22 cellular contexts compared by ENCODE assay signal in the genomic region with DNA sequence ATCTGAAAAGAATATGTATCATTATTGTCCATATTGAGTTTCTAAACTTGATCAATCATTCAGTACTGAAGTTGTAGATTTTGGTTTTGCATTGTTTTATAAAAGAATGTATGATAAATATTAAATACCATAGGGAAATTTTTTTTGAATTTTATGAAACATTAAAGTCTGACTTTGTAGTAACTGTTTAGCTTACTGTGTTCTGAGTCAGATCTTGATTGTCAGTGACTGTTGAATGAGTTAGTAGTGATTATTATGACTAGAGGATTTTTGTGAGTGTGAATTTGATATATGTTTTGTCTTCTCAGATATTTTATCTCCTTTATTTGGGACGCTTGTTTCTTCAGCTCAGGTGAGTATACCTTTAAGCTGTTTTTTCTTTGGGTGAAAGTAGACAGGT. TPM values are rescaled to one million over a fixed set of nuclear protein-coding genes. Genes with fewer than 3 reads are reported as not detected.
A peak's percentile ranks its signal among the peaks of the same experiment; 100 is the strongest.
DNase-seq lines count a peak whose midpoint lies in the region; ATAC-seq lines count a peak whose summit lies in the region.
"Had no signal": no experiment of that assay in that cellular context is flagged by ENCODE, and none has a peak within 500 bp of the region (broad histone marks: within the 10 kb centered on the region; RNA-seq: fewer than 3 reads in every experiment).

No MANE protein-coding gene starts in this region.

- H3K4me2 ChIP-seq in GM23248 (ENCODE audit: unreplicated experiment): no peak overlapping the region
- H3K4me2 ChIP-seq: KMS-11 had no signal

- H3K27ac ChIP-seq in GM23248: no peak overlapping the region
- H3K27ac ChIP-seq: KMS-11, Peyer's patch, SJCRH30 had no signal

- peaks cover 4% of the 10 kb centered on the region; the same call in 1 of the 2 replicates for H3K4me1 ChIP-seq in GM23248 (ENCODE audit: insufficient read depth)
- H3K4me1 ChIP-seq: Peyer's patch, SJCRH30 had no signal

- no peak overlapping the region for H3K4me3 ChIP-seq in GM23248
- H3K4me3 ChIP-seq: GM12878, HAP-1, Peyer's patch, SJCRH30 had no signal

- no peaks in the 10 kb centered on the region for H4K20me1 ChIP-seq in GM23248 (ENCODE audit: insufficient read depth)

- no peaks in the 10 kb centered on the region for H3F3A ChIP-seq in GM23248 (ENCODE audit: insufficient read depth)

- intact Hi-C loops in activated T-helper 1 cell treated with anti-CD3 and anti-CD28 coated beads, Interleukin-12 subunit alpha, Interleukin-12 subunit beta, Interleukin-2, Interleukin-4 antibody, amounts not matched to agents 30 ng/mL and 10 ng/mL and 1 ng/mL, durations not matched to agents 14 hours and 24 hours and 36 hours (cut with micrococcal nuclease): no loop called here

- in situ Hi-C loops in GM23248 (cut with MboI): no loop called here

- no peaks in the 10 kb centered on the region for H3K27me3 ChIP-seq in GM23248 (replicated peaks; ENCODE audit: insufficient read depth)
- H3K27me3 ChIP-seq: Peyer's patch, SJCRH30 had no signal

- H3K4me3 Mint-ChIP-seq in activated T-helper 1 cell treated with anti-CD3 and anti-CD28 coated beads, Interleukin-12 subunit alpha, Interleukin-12 subunit beta, Interleukin-2, Interleukin-4 antibody, amounts not matched to agents 30 ng/mL and 10 ng/mL and 1 ng/mL, durations not matched to agents 14 hours and 24 hours and 36 hours: no peak overlapping the region
- no peak overlapping the region for H3K4me3 Mint-ChIP-seq in T-helper 17 cell
- H3K4me3 Mint-ChIP-seq: CD4-positive, CD25-positive, alpha-beta regulatory T cell had no signal

- no peaks in the 10 kb centered on the region for H3K27me3 Mint-ChIP-seq in activated T-helper 1 cell treated with anti-CD3 and anti-CD28 coated beads, Interleukin-12 subunit alpha, Interleukin-12 subunit beta, Interleukin-2, Interleukin-4 antibody, amounts not matched to agents 30 ng/mL and 10 ng/mL and 1 ng/mL, durations not matched to agents 14 hours and 24 hours and 36 hours (ENCODE audit: insufficient read depth)
- no peaks in the 10 kb centered on the region for H3K27me3 Mint-ChIP-seq in T-helper 17 cell
- H3K27me3 Mint-ChIP-seq: CD4-positive, CD25-positive, alpha-beta regulatory T cell had no signal

- H2AFZ ChIP-seq in GM23248: no peak overlapping the region

- ATAC-seq in T-helper 17 cell: no peak
- ATAC-seq: GM12878 had no signal

- H3K9me3 Mint-ChIP-seq in activated T-helper 1 cell treated with anti-CD3 and anti-CD28 coated beads, Interleukin-12 subunit alpha, Interleukin-12 subunit beta, Interleukin-2, Interleukin-4 antibody, amounts not matched to agents 30 ng/mL and 10 ng/mL and 1 ng/mL, durations not matched to agents 14 hours and 24 hours and 36 hours: no peaks in the 10 kb centered on the region
- H3K9me3 Mint-ChIP-seq: CD4-positive, CD25-positive, alpha-beta regulatory T cell had no signal

- peaks cover 63% of the 10 kb centered on the region for H3K36me3 Mint-ChIP-seq in activated T-helper 1 cell treated with anti-CD3 and anti-CD28 coated beads, Interleukin-12 subunit alpha, Interleukin-12 subunit beta, Interleukin-2, Interleukin-4 antibody, amounts not matched to agents 30 ng/mL and 10 ng/mL and 1 ng/mL, durations not matched to agents 14 hours and 24 hours and 36 hours (ENCODE audit: low read depth)
- H3K36me3 Mint-ChIP-seq in T-helper 17 cell (ENCODE audit: low read depth): peaks cover 6% of the 10 kb centered on the region

- H3K9me2 ChIP-seq in GM23248 (ENCODE audit: insufficient read depth): no peaks in the 10 kb centered on the region

- no peak overlapping the region for H3K9ac ChIP-seq in GM23248
- H3K9ac ChIP-seq: KMS-11 had no signal

- WGBS in GM23248 (ENCODE audit: low coverage in 1 of 2, low lambda C conversion rate in 2 of 2, missing lambda C conversion rate in 2 of 2), 2 experiments: 70 to 83% methylated on average over 1 of the region's 1 CpG

- H3K27ac Mint-ChIP-seq in activated T-helper 1 cell treated with anti-CD3 and anti-CD28 coated beads, Interleukin-12 subunit alpha, Interleukin-12 subunit beta, Interleukin-2, Interleukin-4 antibody, amounts not matched to agents 30 ng/mL and 10 ng/mL and 1 ng/mL, durations not matched to agents 14 hours and 24 hours and 36 hours: peak overlapping the region; percentile 24
- no peak overlapping the region for H3K27ac Mint-ChIP-seq in T-helper 17 cell

- peaks cover 27% of the 10 kb centered on the region for H3K4me1 Mint-ChIP-seq in activated T-helper 1 cell treated with anti-CD3 and anti-CD28 coated beads, Interleukin-12 subunit alpha, Interleukin-12 subunit beta, Interleukin-2, Interleukin-4 antibody, amounts not matched to agents 30 ng/mL and 10 ng/mL and 1 ng/mL, durations not matched to agents 14 hours and 24 hours and 36 hours (ENCODE audit: low read depth)
- H3K4me1 Mint-ChIP-seq in T-helper 17 cell: peaks cover 25% of the 10 kb centered on the region

- peaks cover 33% of the 10 kb centered on the region; the same call in 1 of the 2 replicates for H3K79me2 ChIP-seq in GM23248 (ENCODE audit: insufficient read depth)

- no peaks in the 10 kb centered on the region for H3K9me3 ChIP-seq in GM23248 (ENCODE audit: low read depth)
- H3K9me3 ChIP-seq in T-helper 17 cell (ENCODE audit: control insufficient read depth, low read length, poor library complexity, severe bottlenecking): no peaks in the 10 kb centered on the region
- H3K9me3 ChIP-seq: Caco-2, HAP-1, Peyer's patch, SJCRH30 had no signal

- DNase-seq in ELR (ENCODE audit: low read depth) (peak; percentile 15), GM23248 (peak; percentile 25), hepatic stellate cell (ENCODE audit: low spot score) (peak; percentile 23), T-helper 17 cell (no peak), NCI-H1694 (lab: John Stamatoyannopoulos, UW) (no peak), COLO829 (ENCODE audit: low spot score) (no peak)
- no peak for DNase-seq in activated T-helper 1 cell treated with anti-CD3 and anti-CD28 coated beads, Interleukin-12 subunit alpha, Interleukin-12 subunit beta, Interleukin-2, Interleukin-4 antibody, amounts not matched to agents 30 ng/mL and 10 ng/mL and 1 ng/mL, durations not matched to agents 14 hours and 24 hours and 36 hours (ENCODE audit: low spot score)
- DNase-seq: Caco-2; CD4-positive, CD25-positive, alpha-beta regulatory T cell; DMS 273 treated with DMSO at 0.1 percent for 48 hours; DMS79 treated with DMSO at 0.1 percent for 48 hours; NCI-H1092 treated with DMSO at 0.1 percent for 48 hours; NCI-H1436 treated with DMSO at 0.1 percent for 48 hours; NCI-H2029 treated with DMSO at 0.1 percent for 48 hours; NCI-H345; NCI-H524 treated with DMSO at 0.1 percent for 48 hours; NCI-H82; Peyer's patch; SJCRH30 had no signal

- peaks cover 18% of the 10 kb centered on the region; the same call in 1 of the 2 replicates for H3K36me3 ChIP-seq in GM23248 (ENCODE audit: low read depth)

RNA-seq across cellular contexts. Expression of a gene that starts 10.1 kb away (rescaled TPM):
- total RNA-seq in GM23248 (2014; rRNA removed; shearing (Covaris generic)): 12.6 and 16.3 TPM in 2 replicates
- polyA plus RNA-seq in GM23248 (2016; fragmentation: Nextera tagmentation; extraction: Ambion mirVana): 11.1 and 11.8 TPM in 2 replicates
- total RNA-seq in activated T-helper 1 cell treated with anti-CD3 and anti-CD28 coated beads, Interleukin-12 subunit alpha, Interleukin-12 subunit beta, Interleukin-2, Interleukin-4 antibody, amounts not matched to agents 30 ng/mL and 10 ng/mL and 1 ng/mL, durations not matched to agents 14 hours and 24 hours and 36 hours: 78.5 and 84.2 TPM in 2 replicates
- total RNA-seq in T-helper 17 cell: 10 to 100 TPM; 50.5 to 53.9 TPM

RNA-seq across cellular contexts. Expression of a gene that starts 11.3 kb away (rescaled TPM):
- total RNA-seq in GM23248 (2014; rRNA removed; shearing (Covaris generic)): 4.3 and 7.9 TPM in 2 replicates
- polyA plus RNA-seq in GM23248 (2016; fragmentation: Nextera tagmentation; extraction: Ambion mirVana): 16.2 and 16.4 TPM in 2 replicates
- 6.0 and 8.2 TPM in 2 replicates for total RNA-seq in activated T-helper 1 cell treated with anti-CD3 and anti-CD28 coated beads, Interleukin-12 subunit alpha, Interleukin-12 subunit beta, Interleukin-2, Interleukin-4 antibody, amounts not matched to agents 30 ng/mL and 10 ng/mL and 1 ng/mL, durations not matched to agents 14 hours and 24 hours and 36 hours
- total RNA-seq in T-helper 17 cell: 1 to 10 TPM; 1.1 to 1.9 TPM

Comparison
In these comparisons a context has a peak if more than half of its experiments do, and no peak if none do; other contexts are left out.
1. DNase-seq: peak in ELR (single experiment), GM23248 (single experiment) and hepatic stellate cell (single experiment); none in activated T-helper 1 cell treated with anti-CD3 and anti-CD28 coated beads, Interleukin-12 subunit alpha, Interleukin-12 subunit beta, Interleukin-2, Interleukin-4 antibody, amounts not matched to agents 30 ng/mL and 10 ng/mL and 1 ng/mL, durations not matched to agents 14 hours and 24 hours and 36 hours (single experiment), T-helper 17 cell (0 of 3), NCI-H1694 (single experiment) and COLO829 (single experiment).